Comparison of ENCODE assay signal across 13 cellular contexts in genomic region chr5:133818031-133818431, GRCh38.
A peak's percentile ranks its signal among the peaks of the same experiment; 100 is the strongest.
DNase-seq lines count a peak whose midpoint lies in the region; ATAC-seq and TF ChIP-seq lines count a peak whose summit lies in the region.
"Had no signal": no experiment of that assay in that cellular context is flagged by ENCODE, and none has a peak within 500 bp of the region (broad histone marks: within the 10 kb centered on the region; RNA-seq: fewer than 3 reads in every experiment).

No MANE protein-coding gene starts in this region.

- H3K27me3 Mint-ChIP-seq in MCF 10A (ENCODE audit: insufficient read depth, unreplicated experiment), result peaks cover 44% of the 10 kb centered on the region

- peak; percentile 77 to 91 for ATAC-seq in right cardiac atrium
- ATAC-seq in GM19463 (IDR thresholded peaks at IDR 0.05; ENCODE audit: unreplicated experiment), result no peak
- no peak for ATAC-seq in HG03432 (IDR thresholded peaks at IDR 0.05; ENCODE audit: unreplicated experiment)
- ATAC-seq: naive thymus-derived CD4-positive, alpha-beta T cell had no signal

- TF ChIP-seq EP300 in sigmoid colon (IDR thresholded peaks at IDR 0.05), result no peak

- no TSS peak for BruUV-seq in MCF 10A (replicated peaks; lab: Mats Ljungman, UMichigan)

- H3K27ac ChIP-seq in right cardiac atrium (ENCODE audit: low read length), result no peak overlapping the region
- no peak overlapping the region for H3K27ac ChIP-seq in sigmoid colon
- H3K27ac ChIP-seq: SJCRH30, VCaP had no signal

- CTCF ChIA-PET in MCF 10A (lab: Yijun Ruan, JAX), result no interaction called here

- no peak overlapping the region for H3K27ac Mint-ChIP-seq in MCF 10A (ENCODE audit: low read depth, unreplicated experiment)
- H3K27ac Mint-ChIP-seq: naive thymus-derived CD4-positive, alpha-beta T cell had no signal

- H3K4me3 ChIP-seq in right cardiac atrium (ENCODE audit: low read length) (no peak overlapping the region), sigmoid colon (no peak overlapping the region)
- H3K4me3 ChIP-seq: SJCRH30 had no signal

- H3K27me3 ChIP-seq in right cardiac atrium (ENCODE audit: control insufficient read depth, insufficient read depth), result no peaks in the 10 kb centered on the region
- peaks cover 0 to 4% (median 0%) of the 10 kb centered on the region in 3 donors for H3K27me3 ChIP-seq in sigmoid colon
- H3K27me3 ChIP-seq: SJCRH30 had no signal

- POLR2A ChIA-PET in MCF 10A (lab: Yijun Ruan, JAX), result interaction anchor here (1.0 kb wide), 2 partner anchors 13 to 14 kb away, joined by 4 to 5 read pairs; no protein-coding TSS in a partner anchor

- DNase-seq in HPDE6-E6E7 (ENCODE audit: extremely low spot score), result peak; percentile 37
- DNase-seq in MCF 10A (ENCODE audit: unreplicated experiment), result peak; percentile 73
- DNase-seq in right cardiac atrium, result peak; percentile 68 to 76 (median 74)
- peak; percentile 78 for DNase-seq in sigmoid colon
- DNase-seq in NCI-H1930 (lab: John Stamatoyannopoulos, UW), result no peak
- DNase-seq in NCI-H748 (lab: John Stamatoyannopoulos, UW; ENCODE audit: unreplicated experiment), result no peak
- DNase-seq: activated CD8-positive, alpha-beta memory T cell treated with anti-CD3 and anti-CD28 coated beads, Interleukin-2, amount 50 U/mL, for 48 hours; naive thymus-derived CD4-positive, alpha-beta T cell; NCI-H526; SJCRH30 had no signal

- H3K36me3 Mint-ChIP-seq in MCF 10A (ENCODE audit: insufficient read depth, unreplicated experiment), result no peaks in the 10 kb centered on the region
- H3K36me3 Mint-ChIP-seq: naive thymus-derived CD4-positive, alpha-beta T cell had no signal

- H3K4me3 Mint-ChIP-seq in MCF 10A (ENCODE audit: unreplicated experiment), result no peak overlapping the region
- H3K4me3 Mint-ChIP-seq: naive thymus-derived CD4-positive, alpha-beta T cell had no signal

- no peaks in the 10 kb centered on the region for H3K4me1 ChIP-seq in right cardiac atrium (ENCODE audit: control insufficient read depth, insufficient read depth, low read length)
- H3K4me1 ChIP-seq in sigmoid colon, result peaks cover 0 to 21% (median 5%) of the 10 kb centered on the region in 4 donors

- 19% methylated on average over 5 of the region's 5 CpGs for WGBS in right cardiac atrium
- 36 to 63% methylated on average over 5 of the region's 5 CpGs for WGBS in sigmoid colon, 2 donors

- intact Hi-C loops in MCF 10A (cut with micrococcal nuclease) (no loop called here), right cardiac atrium (cut with DNase I) (no loop called here), sigmoid colon (cut with DNase I) (no loop called here)

- H3K36me3 ChIP-seq in sigmoid colon, result no peaks in the 10 kb centered on the region
- H3K36me3 ChIP-seq: SJCRH30 had no signal

- no peak for TF ChIP-seq POLR2A in sigmoid colon (IDR thresholded peaks at IDR 0.05)

- H3K9me3 ChIP-seq in right cardiac atrium (ENCODE audit: control insufficient read depth, low read length) (no peaks in the 10 kb centered on the region), sigmoid colon (no peaks in the 10 kb centered on the region)
- H3K9me3 ChIP-seq: SJCRH30 had no signal

- TF ChIP-seq CTCF in MCF 10A (IDR thresholded peaks at IDR 0.05; ENCODE audit: unreplicated experiment) (no peak), sigmoid colon (IDR thresholded peaks at IDR 0.05) (no peak)

- no peaks in the 10 kb centered on the region for H3K9me3 Mint-ChIP-seq in MCF 10A (ENCODE audit: unreplicated experiment)
- H3K9me3 Mint-ChIP-seq: naive thymus-derived CD4-positive, alpha-beta T cell had no signal

- peaks cover 15% of the 10 kb centered on the region for H3K4me1 Mint-ChIP-seq in MCF 10A (ENCODE audit: insufficient read depth, unreplicated experiment)

Comparison
In these comparisons a context has a peak if more than half of its experiments do, and no peak if none do; other contexts are left out.
1. DNase-seq: peak in HPDE6-E6E7 (single experiment), MCF 10A (single experiment), right cardiac atrium (3 of 3) and sigmoid colon (single experiment); none in NCI-H1930 (0 of 2) and NCI-H748 (single experiment).
2. ATAC-seq: peak in right cardiac atrium (2 of 2); none in GM19463 (single experiment) and HG03432 (single experiment).